In the genomic region with DNA sequence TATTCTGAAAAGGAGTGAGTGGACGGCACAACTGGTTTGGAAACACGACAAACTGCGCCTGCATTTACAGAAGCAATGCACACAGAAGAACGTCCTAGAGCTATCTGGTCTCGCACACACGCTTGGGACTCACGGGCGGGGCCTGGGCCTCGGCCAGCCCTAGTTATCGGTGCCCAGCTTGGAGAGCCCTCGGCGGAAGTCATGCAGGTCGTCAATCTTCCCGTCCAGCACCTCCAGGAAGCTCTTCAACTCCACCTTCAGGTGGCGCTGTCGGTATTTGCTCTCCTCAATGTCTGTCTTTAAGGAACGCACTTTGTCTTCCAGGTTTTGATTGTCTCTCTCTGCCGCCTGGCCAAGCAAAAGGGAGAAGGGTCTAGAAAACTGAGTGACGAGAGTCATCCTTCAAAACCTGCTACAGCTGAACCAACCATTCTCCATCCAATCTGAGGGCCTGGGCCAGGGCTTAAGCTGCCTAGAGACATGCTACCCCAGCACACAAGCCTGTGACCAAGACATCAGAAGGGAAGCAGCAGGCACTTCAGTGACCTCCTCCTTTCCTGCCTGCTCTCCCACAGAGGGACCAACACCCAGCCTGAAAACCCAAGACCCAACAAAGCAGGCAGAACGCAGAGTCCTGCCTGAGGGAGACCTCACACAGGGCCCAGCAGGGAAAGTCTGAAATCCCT, we compare ENCODE assay signal across 8 cellular contexts. TPM values are rescaled to one million over a fixed set of nuclear protein-coding genes. Genes with fewer than 3 reads are reported as not detected.
DNase-seq lines count a peak whose midpoint lies in the region; TF ChIP-seq lines count a peak whose summit lies in the region.

No MANE protein-coding gene starts in this region.

- intact Hi-C loops in activated CD4-positive, alpha-beta T cell treated with anti-CD3 and anti-CD28 coated beads, Interleukin-2, amount 10 ng/mL, durations not matched to agents 24 days and 14 days (cut with micrococcal nuclease) = loop anchor here (1.0 to 5.0 kb wide), 2 partner anchors 138 to 151 kb away; a partner anchor contains a TSS

- peaks cover 13% of the 10 kb centered on the region for H3K4me1 Mint-ChIP-seq in activated CD4-positive, alpha-beta T cell treated with anti-CD3 and anti-CD28 coated beads, Interleukin-2, amount 10 ng/mL, durations not matched to agents 24 days and 14 days
- H3K4me1 Mint-ChIP-seq in mesothelial cell of epicardium = peaks cover 15% of the 10 kb centered on the region

- H3K4me1 ChIP-seq in GM23248 (ENCODE audit: insufficient read depth) = peaks cover 4% of the 10 kb centered on the region

- no peaks in the 10 kb centered on the region for H3K79me2 ChIP-seq in GM23248 (ENCODE audit: insufficient read depth)

- DNase-seq in CMK (ENCODE audit: low read depth) (peak; percentile 98), GM23248 (peak; percentile 85), NCI-H2227 (lab: John Stamatoyannopoulos, UW; ENCODE audit: unreplicated experiment) (peak; percentile 72), erythroblast (lab: John Stamatoyannopoulos, UW) (peak; percentile 99 to 100), mesothelial cell of epicardium (ENCODE audit: low spot score in 2 of 2, unreplicated experiment in 2 of 2) (peak; percentile 47 to 68), T1000 (lab: John Stamatoyannopoulos, UW) (no peak)
- DNase-seq in activated CD4-positive, alpha-beta T cell treated with anti-CD3 and anti-CD28 coated beads, Interleukin-2, amount 10 ng/mL, durations not matched to agents 24 days and 14 days = peak; percentile 88
- DNase-seq in stimulated activated naive CD4-positive, alpha-beta T cell treated with Interleukin-2 at 50 U/mL for 16 hours (lab: John Stamatoyannopoulos, UW) = peak; percentile 8

- H3K9ac ChIP-seq in GM23248 = peak overlapping the region; percentile 53

- in situ Hi-C loops in GM23248 (cut with MboI) = no loop called here

- WGBS in GM23248 (ENCODE audit: low coverage in 1 of 2, low lambda C conversion rate in 2 of 2, missing lambda C conversion rate in 2 of 2), 2 experiments = 13 to 15% methylated on average over 20 of the region's 20 CpGs

- peak; percentile 78 for TF ChIP-seq POLR2A in erythroblast (IDR thresholded peaks at IDR 0.05; ENCODE audit: low read length)

- peaks cover 10% of the 10 kb centered on the region for H3K27me3 Mint-ChIP-seq in activated CD4-positive, alpha-beta T cell treated with anti-CD3 and anti-CD28 coated beads, Interleukin-2, amount 10 ng/mL, durations not matched to agents 24 days and 14 days
- no peaks in the 10 kb centered on the region for H3K27me3 Mint-ChIP-seq in mesothelial cell of epicardium (ENCODE audit: low read depth)

- no peaks in the 10 kb centered on the region for H4K20me1 ChIP-seq in GM23248 (ENCODE audit: insufficient read depth)

- peaks cover 5% of the 10 kb centered on the region for H3K36me3 Mint-ChIP-seq in activated CD4-positive, alpha-beta T cell treated with anti-CD3 and anti-CD28 coated beads, Interleukin-2, amount 10 ng/mL, durations not matched to agents 24 days and 14 days (ENCODE audit: low read depth)
- H3K36me3 Mint-ChIP-seq in mesothelial cell of epicardium = no peaks in the 10 kb centered on the region

- H3K4me3 Mint-ChIP-seq in activated CD4-positive, alpha-beta T cell treated with anti-CD3 and anti-CD28 coated beads, Interleukin-2, amount 10 ng/mL, durations not matched to agents 24 days and 14 days = no peak overlapping the region
- peak overlapping the region; percentile 24 for H3K4me3 Mint-ChIP-seq in mesothelial cell of epicardium

- no peaks in the 10 kb centered on the region for H3K9me3 Mint-ChIP-seq in activated CD4-positive, alpha-beta T cell treated with anti-CD3 and anti-CD28 coated beads, Interleukin-2, amount 10 ng/mL, durations not matched to agents 24 days and 14 days
- H3K9me3 Mint-ChIP-seq in mesothelial cell of epicardium = no peaks in the 10 kb centered on the region

- H3K9me3 ChIP-seq in GM23248 (ENCODE audit: low read depth) = no peaks in the 10 kb centered on the region

- H2AFZ ChIP-seq in GM23248 = peak overlapping the region; percentile 86

- H3K27me3 ChIP-seq in GM23248 (replicated peaks; ENCODE audit: insufficient read depth) = no peaks in the 10 kb centered on the region

- H3K27ac ChIP-seq in GM23248 = 0 out of 2 replicates have a peak overlapping the region, but pooled peaks have one; percentile 23

- no peak overlapping the region for H3K27ac Mint-ChIP-seq in activated CD4-positive, alpha-beta T cell treated with anti-CD3 and anti-CD28 coated beads, Interleukin-2, amount 10 ng/mL, durations not matched to agents 24 days and 14 days
- peak overlapping the region; percentile 70 for H3K27ac Mint-ChIP-seq in mesothelial cell of epicardium

- peak overlapping the region; percentile 51 for H3K4me2 ChIP-seq in GM23248 (ENCODE audit: unreplicated experiment)

- TF ChIP-seq CTCF in mesothelial cell of epicardium (IDR thresholded peaks at IDR 0.05; ENCODE audit: unreplicated experiment) = peak; percentile 70

- H3K36me3 ChIP-seq in GM23248 (ENCODE audit: low read depth) = no peaks in the 10 kb centered on the region

- peak overlapping the region; percentile 45; the same call in 1 of the 2 replicates for H3K4me3 ChIP-seq in GM23248

- no peaks in the 10 kb centered on the region for H3K9me2 ChIP-seq in GM23248 (ENCODE audit: insufficient read depth)

- peaks cover 4% of the 10 kb centered on the region; the same call in 1 of the 2 replicates for H3F3A ChIP-seq in GM23248 (ENCODE audit: insufficient read depth)

RNA-seq across cellular contexts. Expression of a gene that starts 40.3 kb away (rescaled TPM):
- 2.3 and 3.0 TPM in 2 replicates for total RNA-seq in GM23248 (2014; rRNA removed; shearing (Covaris generic))
- polyA plus RNA-seq in GM23248 (2016; fragmentation: Nextera tagmentation; extraction: Ambion mirVana) = 3.4 and 3.6 TPM in 2 replicates
- 5.1 and 6.7 TPM in 2 replicates for total RNA-seq in activated CD4-positive, alpha-beta T cell treated with anti-CD3 and anti-CD28 coated beads, Interleukin-2, amount 10 ng/mL, durations not matched to agents 24 days and 14 days
- total RNA-seq in mesothelial cell of epicardium = 8.8 to 9.4 TPM (median 9.3 TPM) in 3 replicates

RNA-seq across cellular contexts. Expression of a gene that starts 43.8 kb away (rescaled TPM):
- total RNA-seq in GM23248 (2014; rRNA removed; shearing (Covaris generic)) = not detected in 2 replicates
- 0.04 and 0.08 TPM in 2 replicates for polyA plus RNA-seq in GM23248 (2016; fragmentation: Nextera tagmentation; extraction: Ambion mirVana)
- not detected in 2 replicates for total RNA-seq in activated CD4-positive, alpha-beta T cell treated with anti-CD3 and anti-CD28 coated beads, Interleukin-2, amount 10 ng/mL, durations not matched to agents 24 days and 14 days
- not detected in 3 replicates for total RNA-seq in mesothelial cell of epicardium
